Comparison of ENCODE assay signal across 7 cellular contexts in genomic region chr6:132635906-132636305, GRCh38. TPM values are rescaled to one million over a fixed set of nuclear protein-coding genes. Genes with fewer than 3 reads are reported as not detected.
"Had no signal": no experiment of that assay in that cellular context is flagged by ENCODE, and none has a peak within 500 bp of the region (broad histone marks: within the 10 kb centered on the region; RNA-seq: fewer than 3 reads in every experiment).

No MANE protein-coding gene starts in this region.

RNA-seq across cellular contexts. Expression of gene TAAR2, which starts 11.8 kb away (rescaled TPM):
- total RNA-seq: GM23248, GM23338, H1, H4, H7, H9, HFFc6 had no signal
- polyA plus RNA-seq: GM23248, GM23338, H1 had no signal

RNA-seq across cellular contexts. Expression of gene TAAR1, which starts 23.1 kb away (rescaled TPM):
- total RNA-seq: GM23248, GM23338, H1, H4, H7, H9, HFFc6 had no signal
- polyA plus RNA-seq: GM23248, GM23338, H1 had no signal

RNA-seq across cellular contexts. Expression of gene TAAR5, which starts 46.4 kb away (rescaled TPM):
- total RNA-seq: GM23248, GM23338, H1, H4, H7, H9, HFFc6 had no signal
- polyA plus RNA-seq: GM23248, GM23338, H1 had no signal
